Comparison of ENCODE assay signal across 8 cellular contexts in the genomic region with DNA sequence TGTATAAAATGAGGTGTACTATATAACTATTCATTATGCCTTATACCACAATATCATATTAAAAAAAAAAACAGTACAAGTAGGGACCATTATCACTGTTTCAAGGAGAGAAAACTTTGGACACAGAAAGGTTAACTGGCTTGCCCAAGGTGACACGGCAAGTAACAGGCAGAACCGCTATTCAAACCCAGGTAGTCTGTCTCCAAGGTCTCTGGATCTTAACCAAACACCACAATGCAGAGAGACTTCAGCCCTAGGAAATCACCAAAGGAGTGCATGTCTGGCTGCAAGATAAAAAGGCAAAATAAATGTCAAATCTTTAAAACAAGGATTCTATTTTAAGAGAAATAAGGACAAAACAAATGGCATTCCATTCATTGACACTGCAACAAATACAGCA. TPM values are rescaled to one million over a fixed set of nuclear protein-coding genes. Genes with fewer than 3 reads are reported as not detected.
"Had no signal": no experiment of that assay in that cellular context is flagged by ENCODE, and none has a peak within 500 bp of the region (broad histone marks: within the 10 kb centered on the region; RNA-seq: fewer than 3 reads in every experiment).

No MANE protein-coding gene starts in this region.

- ATAC-seq: GM23338, HCT116 had no signal

- DNase-seq: GM23248, GOT3, H7, H9, HCEC 1CT, HFFc6 had no signal

- H3K27ac Mint-ChIP-seq: GM23338, H9, HFFc6 had no signal

- H3K4me3 Mint-ChIP-seq: GM23338, H9, HFFc6 had no signal

RNA-seq across cellular contexts. Expression of a gene that starts 56.3 kb away (rescaled TPM):
- total RNA-seq: HFFc6 had no signal
